Comparison of ENCODE assay signal across 1 cellular context in genomic region chr6:136783495-136784270, GRCh38.
TF ChIP-seq lines count a peak whose summit lies in the region.

No MANE protein-coding gene starts in this region.

TF ChIP-seq in K562, 482 proteins besides CTCF, POLR2A, EP300 and RAD21 (continued from another document and continues in another):
- TF ChIP-seq, protein P1, sequence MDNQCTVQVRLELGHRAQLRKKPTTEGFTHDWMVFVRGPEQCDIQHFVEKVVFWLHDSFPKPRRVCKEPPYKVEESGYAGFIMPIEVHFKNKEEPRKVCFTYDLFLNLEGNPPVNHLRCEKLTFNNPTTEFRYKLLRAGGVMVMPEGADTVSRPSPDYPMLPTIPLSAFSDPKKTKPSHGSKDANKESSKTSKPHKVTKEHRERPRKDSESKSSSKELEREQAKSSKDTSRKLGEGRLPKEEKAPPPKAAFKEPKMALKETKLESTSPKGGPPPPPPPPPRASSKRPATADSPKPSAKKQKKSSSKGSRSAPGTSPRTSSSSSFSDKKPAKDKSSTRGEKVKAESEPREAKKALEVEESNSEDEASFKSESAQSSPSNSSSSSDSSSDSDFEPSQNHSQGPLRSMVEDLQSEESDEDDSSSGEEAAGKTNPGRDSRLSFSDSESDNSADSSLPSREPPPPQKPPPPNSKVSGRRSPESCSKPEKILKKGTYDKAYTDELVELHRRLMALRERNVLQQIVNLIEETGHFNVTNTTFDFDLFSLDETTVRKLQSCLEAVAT (IDR thresholded peaks at IDR 0.05): no peak
- TF ChIP-seq ZNF197 (CRISPR knock-in tag; IDR thresholded peaks at IDR 0.05; ENCODE audit: low read depth) (0 out of 2 replicates have a peak, but pooled peaks have one; percentile 10), ZFP30 (CRISPR knock-in tag; IDR thresholded peaks at IDR 0.05; ENCODE audit: borderline replicate concordance) (no peak), MCM2 (IDR thresholded peaks at IDR 0.05; ENCODE audit: low read depth) (no peak), POLR2AphosphoS5 (IDR thresholded peaks at IDR 0.05; ENCODE audit: control insufficient read depth, insufficient read depth, low read depth, low read length) (no peak), ZNF24 (IDR thresholded peaks at IDR 0.05) (no peak), SP2 (IDR thresholded peaks at IDR 0.05; ENCODE audit: extremely low read depth, low read depth, low read length, poor library complexity, severe bottlenecking) (no peak), ZNF584 (CRISPR knock-in tag; IDR thresholded peaks at IDR 0.05; ENCODE audit: low read depth) (peak; percentile 73; the same call in 1 of the 2 replicates), ZNF347 (CRISPR knock-in tag; IDR thresholded peaks at IDR 0.05; ENCODE audit: low read depth) (no peak), ZNF311 (CRISPR knock-in tag; IDR thresholded peaks at IDR 0.05) (0 out of 2 replicates have a peak, but pooled peaks have one; percentile 10), STAT5B (CRISPR knock-in tag; IDR thresholded peaks at IDR 0.05) (no peak), RBM34 (IDR thresholded peaks at IDR 0.05; ENCODE audit: borderline replicate concordance, insufficient read depth, low read length) (no peak), NELFE (IDR thresholded peaks at IDR 0.05; ENCODE audit: insufficient read depth, insufficient read length) (no peak), TRIM28 (IDR thresholded peaks at IDR 0.05) (no peak), NFIX (CRISPR knock-in tag; IDR thresholded peaks at IDR 0.05; ENCODE audit: low read depth) (0 out of 2 replicates have a peak, but pooled peaks have one; percentile 0), ZNF431 (CRISPR knock-in tag; IDR thresholded peaks at IDR 0.05) (no peak), HINFP (tag; conservative IDR thresholded peaks at IDR 0.05; ENCODE audit: low read depth) (no peak), ZNF23 (CRISPR knock-in tag; IDR thresholded peaks at IDR 0.05) (no peak), ERF (CRISPR knock-in tag; IDR thresholded peaks at IDR 0.05) (no peak), GABPB2 (CRISPR knock-in tag; conservative IDR thresholded peaks at IDR 0.05) (no peak), ZEB2 (IDR thresholded peaks at IDR 0.05) (no peak), MEIS2 (IDR thresholded peaks at IDR 0.05; ENCODE audit: partially characterized antibody) (no peak), ZNF444 (CRISPR knock-in tag; IDR thresholded peaks at IDR 0.05) (no peak), WHSC1 (IDR thresholded peaks at IDR 0.05; ENCODE audit: low read length) (no peak), STAT5A (IDR thresholded peaks at IDR 0.05; ENCODE audit: borderline replicate concordance, low read length) (no peak), CEBPG (CRISPR knock-in tag; IDR thresholded peaks at IDR 0.05) (no peak), CEBPG (tag; conservative IDR thresholded peaks at IDR 0.05 in 1 of 2, IDR thresholded peaks at IDR 0.05 in 1 of 2) (no peak), SLC30A9 (CRISPR knock-in tag; IDR thresholded peaks at IDR 0.05) (no peak), NCOA4 (IDR thresholded peaks at IDR 0.05; ENCODE audit: partially characterized antibody) (no peak), RCOR1 (IDR thresholded peaks at IDR 0.05; ENCODE audit: borderline replicate concordance in 1 of 2, low read depth in 2 of 2, low read length in 2 of 2) (no peak), SMAD3 (CRISPR knock-in tag; conservative IDR thresholded peaks at IDR 0.05) (no peak), ZNF134 (CRISPR knock-in tag; conservative IDR thresholded peaks at IDR 0.05) (no peak), SIRT6 (IDR thresholded peaks at IDR 0.05; ENCODE audit: low read depth, low read length) (no peak), RHOXF2B (CRISPR knock-in tag; conservative IDR thresholded peaks at IDR 0.05) (no peak), TEAD4 (IDR thresholded peaks at IDR 0.05; ENCODE audit: low read length) (no peak; the same call in 1 of the 2 replicates), TEAD4 (CRISPR knock-in tag; IDR thresholded peaks at IDR 0.05; ENCODE audit: borderline replicate concordance) (no peak), ZBTB40 (IDR thresholded peaks at IDR 0.05) (peak; percentile 71), ZBTB40 (CRISPR knock-in tag; IDR thresholded peaks at IDR 0.05) (no peak), ZNF75A (CRISPR knock-in tag; IDR thresholded peaks at IDR 0.05) (no peak), RBFOX2 (IDR thresholded peaks at IDR 0.05; ENCODE audit: low read depth, low read length) (no peak), ZNF184 (CRISPR knock-in tag; IDR thresholded peaks at IDR 0.05) (no peak), ZBTB17 (CRISPR knock-in tag; IDR thresholded peaks at IDR 0.05) (0 out of 2 replicates have a peak, but pooled peaks have one; percentile 46), ELF1 (tag; IDR thresholded peaks at IDR 0.05) (peak; percentile 91), EHMT2 (IDR thresholded peaks at IDR 0.05) (no peak), ETV6 (IDR thresholded peaks at IDR 0.05; ENCODE audit: borderline replicate concordance in 1 of 2, low read depth in 2 of 2, low read length in 1 of 2) (peak; percentile 9 to 79; a peak in 1 of 4 replicates), ETV6 (CRISPR knock-in tag; IDR thresholded peaks at IDR 0.05; ENCODE audit: borderline replicate concordance) (no peak), CREB3 (tag; conservative IDR thresholded peaks at IDR 0.05; ENCODE audit: low read depth) (peak; percentile 51; the same call in 1 of the 2 replicates), ZNF766 (CRISPR knock-in tag; conservative IDR thresholded peaks at IDR 0.05) (peak; percentile 72; the same call in 1 of the 2 replicates), ZNF77 (CRISPR knock-in tag; IDR thresholded peaks at IDR 0.05) (no peak), FOXA1 (IDR thresholded peaks at IDR 0.05; ENCODE audit: borderline replicate concordance) (no peak), SREBF2 (CRISPR knock-in tag; IDR thresholded peaks at IDR 0.05) (no peak), POLR2H (tag; IDR thresholded peaks at IDR 0.05; ENCODE audit: low read depth) (no peak; the same call in 1 of the 2 replicates), ZNF324 (CRISPR knock-in tag; IDR thresholded peaks at IDR 0.05) (no peak), ARID1B (IDR thresholded peaks at IDR 0.05) (no peak), KAT2B (IDR thresholded peaks at IDR 0.05; ENCODE audit: low read depth, low read length) (no peak)
- TF ChIP-seq, protein P2, sequence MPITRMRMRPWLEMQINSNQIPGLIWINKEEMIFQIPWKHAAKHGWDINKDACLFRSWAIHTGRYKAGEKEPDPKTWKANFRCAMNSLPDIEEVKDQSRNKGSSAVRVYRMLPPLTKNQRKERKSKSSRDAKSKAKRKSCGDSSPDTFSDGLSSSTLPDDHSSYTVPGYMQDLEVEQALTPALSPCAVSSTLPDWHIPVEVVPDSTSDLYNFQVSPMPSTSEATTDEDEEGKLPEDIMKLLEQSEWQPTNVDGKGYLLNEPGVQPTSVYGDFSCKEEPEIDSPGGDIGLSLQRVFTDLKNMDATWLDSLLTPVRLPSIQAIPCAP (CRISPR knock-in tag; IDR thresholded peaks at IDR 0.05; ENCODE audit: borderline replicate concordance): no peak
- TF ChIP-seq, protein P3, sequence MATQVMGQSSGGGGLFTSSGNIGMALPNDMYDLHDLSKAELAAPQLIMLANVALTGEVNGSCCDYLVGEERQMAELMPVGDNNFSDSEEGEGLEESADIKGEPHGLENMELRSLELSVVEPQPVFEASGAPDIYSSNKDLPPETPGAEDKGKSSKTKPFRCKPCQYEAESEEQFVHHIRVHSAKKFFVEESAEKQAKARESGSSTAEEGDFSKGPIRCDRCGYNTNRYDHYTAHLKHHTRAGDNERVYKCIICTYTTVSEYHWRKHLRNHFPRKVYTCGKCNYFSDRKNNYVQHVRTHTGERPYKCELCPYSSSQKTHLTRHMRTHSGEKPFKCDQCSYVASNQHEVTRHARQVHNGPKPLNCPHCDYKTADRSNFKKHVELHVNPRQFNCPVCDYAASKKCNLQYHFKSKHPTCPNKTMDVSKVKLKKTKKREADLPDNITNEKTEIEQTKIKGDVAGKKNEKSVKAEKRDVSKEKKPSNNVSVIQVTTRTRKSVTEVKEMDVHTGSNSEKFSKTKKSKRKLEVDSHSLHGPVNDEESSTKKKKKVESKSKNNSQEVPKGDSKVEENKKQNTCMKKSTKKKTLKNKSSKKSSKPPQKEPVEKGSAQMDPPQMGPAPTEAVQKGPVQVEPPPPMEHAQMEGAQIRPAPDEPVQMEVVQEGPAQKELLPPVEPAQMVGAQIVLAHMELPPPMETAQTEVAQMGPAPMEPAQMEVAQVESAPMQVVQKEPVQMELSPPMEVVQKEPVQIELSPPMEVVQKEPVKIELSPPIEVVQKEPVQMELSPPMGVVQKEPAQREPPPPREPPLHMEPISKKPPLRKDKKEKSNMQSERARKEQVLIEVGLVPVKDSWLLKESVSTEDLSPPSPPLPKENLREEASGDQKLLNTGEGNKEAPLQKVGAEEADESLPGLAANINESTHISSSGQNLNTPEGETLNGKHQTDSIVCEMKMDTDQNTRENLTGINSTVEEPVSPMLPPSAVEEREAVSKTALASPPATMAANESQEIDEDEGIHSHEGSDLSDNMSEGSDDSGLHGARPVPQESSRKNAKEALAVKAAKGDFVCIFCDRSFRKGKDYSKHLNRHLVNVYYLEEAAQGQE (CRISPR knock-in tag; IDR thresholded peaks at IDR 0.05; ENCODE audit: low read depth): no peak
